ENCODE assay signal across 2 cellular contexts in the genomic region with DNA sequence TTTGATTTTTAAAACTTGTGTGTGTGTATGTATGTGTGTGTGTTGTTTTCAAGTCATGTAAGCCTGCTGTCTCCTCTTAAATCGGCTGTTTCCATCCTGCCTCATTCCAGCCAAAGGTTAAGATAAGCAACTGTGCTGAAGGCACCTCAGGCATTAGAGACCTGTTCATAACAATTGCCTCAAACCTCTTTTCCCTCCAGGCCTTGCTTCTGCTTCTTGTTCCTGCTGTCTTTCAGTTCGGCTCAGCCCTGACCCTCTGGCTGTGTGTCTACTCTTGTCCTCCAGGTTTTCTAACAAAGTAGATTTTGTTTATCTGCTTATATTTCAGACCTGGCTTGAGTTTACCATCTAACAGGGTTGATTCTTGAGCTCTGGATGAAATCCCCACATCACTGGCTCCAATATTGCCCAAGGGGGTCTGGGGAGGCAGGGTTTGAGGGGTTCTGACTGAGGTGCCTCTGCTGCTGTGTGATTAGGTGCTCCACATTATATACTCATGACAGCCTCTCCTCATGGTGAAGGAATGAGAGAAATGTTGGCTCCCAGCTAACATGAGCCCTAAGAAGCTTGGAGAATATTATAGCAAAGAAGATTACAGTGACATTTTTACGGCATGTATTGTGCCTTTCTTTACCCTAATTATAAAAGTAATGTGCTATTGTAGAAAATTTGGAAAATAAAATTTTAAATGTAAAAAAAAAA.
TF ChIP-seq lines count a peak whose summit lies in the region.

No MANE protein-coding gene starts in this region.

TF ChIP-seq in SK-N-SH treated with all-trans-retinoic acid at 6 μM for 48 hours, 23 proteins besides CTCF, POLR2A, EP300 and RAD21 (continued from another document):
- TF ChIP-seq POU6F1 (CRISPR knock-in tag; IDR thresholded peaks at IDR 0.05; ENCODE audit: borderline replicate concordance, low read depth), result no peak
- TF ChIP-seq ISL1 (CRISPR knock-in tag; IDR thresholded peaks at IDR 0.05), result no peak
- no peak for TF ChIP-seq PATZ1 (CRISPR knock-in tag; IDR thresholded peaks at IDR 0.05; ENCODE audit: borderline replicate concordance)
- TF ChIP-seq ZFP3 (CRISPR knock-in tag; IDR thresholded peaks at IDR 0.05), result no peak
- TF ChIP-seq, protein P1, sequence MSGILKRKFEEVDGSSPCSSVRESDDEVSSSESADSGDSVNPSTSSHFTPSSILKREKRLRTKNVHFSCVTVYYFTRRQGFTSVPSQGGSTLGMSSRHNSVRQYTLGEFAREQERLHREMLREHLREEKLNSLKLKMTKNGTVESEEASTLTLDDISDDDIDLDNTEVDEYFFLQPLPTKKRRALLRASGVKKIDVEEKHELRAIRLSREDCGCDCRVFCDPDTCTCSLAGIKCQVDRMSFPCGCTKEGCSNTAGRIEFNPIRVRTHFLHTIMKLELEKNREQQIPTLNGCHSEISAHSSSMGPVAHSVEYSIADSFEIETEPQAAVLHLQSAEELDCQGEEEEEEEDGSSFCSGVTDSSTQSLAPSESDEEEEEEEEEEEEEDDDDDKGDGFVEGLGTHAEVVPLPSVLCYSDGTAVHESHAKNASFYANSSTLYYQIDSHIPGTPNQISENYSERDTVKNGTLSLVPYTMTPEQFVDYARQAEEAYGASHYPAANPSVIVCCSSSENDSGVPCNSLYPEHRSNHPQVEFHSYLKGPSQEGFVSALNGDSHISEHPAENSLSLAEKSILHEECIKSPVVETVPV (CRISPR knock-in tag; IDR thresholded peaks at IDR 0.05), result no peak
- TF ChIP-seq CSDC2 (CRISPR knock-in tag; IDR thresholded peaks at IDR 0.05), result no peak
- no peak for TF ChIP-seq BACH2 (CRISPR knock-in tag; IDR thresholded peaks at IDR 0.05; ENCODE audit: borderline replicate concordance)

TF ChIP-seq in SK-N-SH, 30 proteins besides CTCF, POLR2A, EP300 and RAD21 (continued from another document):
- TF ChIP-seq ZBTB33 (IDR thresholded peaks at IDR 0.05; ENCODE audit: borderline replicate concordance, low read depth) (no peak), USF2 (IDR thresholded peaks at IDR 0.05; ENCODE audit: borderline replicate concordance, low read depth, low read length) (no peak)
